Comparison of ENCODE assay signal across 1 cellular context in genomic region chr16:46932802-46933201, GRCh38.
TF ChIP-seq lines count a peak whose summit lies in the region.

No MANE protein-coding gene starts in this region.

TF ChIP-seq in H1, 55 proteins besides CTCF, POLR2A, EP300 and RAD21 (continued from another document):
- no peak for TF ChIP-seq CBX5 (IDR thresholded peaks at IDR 0.05; ENCODE audit: low read depth, low read length)
- no peak for TF ChIP-seq BRCA1 (IDR thresholded peaks at IDR 0.05; ENCODE audit: low read depth, low read length)
- no peak for TF ChIP-seq CHD7 (IDR thresholded peaks at IDR 0.05; ENCODE audit: insufficient replicate concordance, low read length)
- TF ChIP-seq HDAC2 (IDR thresholded peaks at IDR 0.05; ENCODE audit: borderline replicate concordance in 1 of 2, low read depth in 2 of 2, low read length in 2 of 2) = no peak
- TF ChIP-seq POLR2AphosphoS5 (IDR thresholded peaks at IDR 0.05; ENCODE audit: low read depth, low read length) = peak; percentile 47; the same call in 1 of the 2 replicates
- no peak for TF ChIP-seq ATF2 (IDR thresholded peaks at IDR 0.05; ENCODE audit: low read length)
- TF ChIP-seq FOSL1 (IDR thresholded peaks at IDR 0.05; ENCODE audit: insufficient read depth, low read depth, low read length) = no peak
- TF ChIP-seq EZH2 (IDR thresholded peaks at IDR 0.05; ENCODE audit: low read depth, low read length, severe bottlenecking) = no peak
- peak; percentile 90 for TF ChIP-seq USF2 (IDR thresholded peaks at IDR 0.05; ENCODE audit: low read length)
- no peak for TF ChIP-seq TBP (IDR thresholded peaks at IDR 0.05; ENCODE audit: low read depth, low read length)
- peak; percentile 61; the same call in 1 of the 2 replicates for TF ChIP-seq ATF3 (IDR thresholded peaks at IDR 0.05; ENCODE audit: insufficient read depth, low read depth, low read length)
- no peak for TF ChIP-seq ASH2L (IDR thresholded peaks at IDR 0.05; ENCODE audit: low read length)
- no peak for TF ChIP-seq SIX5 (IDR thresholded peaks at IDR 0.05; ENCODE audit: low read depth, low read length)
- no peak for TF ChIP-seq TAF7 (optimal IDR thresholded peaks at IDR 0.05; ENCODE audit: borderline replicate concordance, low read depth, low read length)
- TF ChIP-seq RFX5 (IDR thresholded peaks at IDR 0.05; ENCODE audit: borderline replicate concordance, low read depth, low read length) = no peak
